Comparison of ENCODE assay signal across 8 cellular contexts in genomic region chr2:240560084-240560479, GRCh38. TPM values are rescaled to one million over a fixed set of nuclear protein-coding genes. Genes with fewer than 3 reads are reported as not detected.
DNase-seq lines count a peak whose midpoint lies in the region; ATAC-seq lines count a peak whose summit lies in the region.

A gene with protein sequence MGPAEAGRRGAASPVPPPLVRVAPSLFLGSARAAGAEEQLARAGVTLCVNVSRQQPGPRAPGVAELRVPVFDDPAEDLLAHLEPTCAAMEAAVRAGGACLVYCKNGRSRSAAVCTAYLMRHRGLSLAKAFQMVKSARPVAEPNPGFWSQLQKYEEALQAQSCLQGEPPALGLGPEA (plus strand): TSS chr2:240560357. CDS start chr2:240560685, 328 bp downstream.

- H2BK12ac ChIP-seq in mesenchymal stem cell (ENCODE audit: low read length in 2 of 2) = peak within 1 kb of the TSS in 1 of 2 experiments; percentile 75

- H2AK5ac ChIP-seq in mesenchymal stem cell (ENCODE audit: low read length, severe bottlenecking) = no peak within 1 kb of the TSS

- H2BK15ac ChIP-seq in mesenchymal stem cell (ENCODE audit: low read depth, poor library complexity, severe bottlenecking) = peak within 1 kb of the TSS; percentile 84

- peak within 1 kb of the TSS in 1 of 2 experiments; percentile 94 for H3K23ac ChIP-seq in mesenchymal stem cell (ENCODE audit: low read length in 2 of 2)

- H3K27ac Mint-ChIP-seq in CD4-positive, CD25-positive, alpha-beta regulatory T cell = peak within 1 kb of the TSS; percentile 84 to 95 (median 94)
- H3K27ac Mint-ChIP-seq in activated CD8-positive, alpha-beta T cell treated with anti-CD3 and anti-CD28 coated beads, Interleukin-2, amount 10 ng/mL, durations not matched to agents 7 days and 5 days = peak within 1 kb of the TSS; percentile 81

- peaks cover 45% of the 10 kb centered on the region for H3K79me1 ChIP-seq in mesenchymal stem cell (replicated peaks; ENCODE audit: low read length, poor library complexity, severe bottlenecking)

- peak; percentile 85 to 91 (median 90) for DNase-seq in CD4-positive, CD25-positive, alpha-beta regulatory T cell
- DNase-seq in NCI-H82 (lab: John Stamatoyannopoulos, UW) (peak; percentile 92), mesenchymal stem cell (peak; percentile 90)
- DNase-seq in activated CD8-positive, alpha-beta T cell treated with anti-CD3 and anti-CD28 coated beads, Interleukin-2, amount 10 ng/mL, durations not matched to agents 7 days and 5 days = peak; percentile 90
- peak; percentile 84 to 85 (median 85) for DNase-seq in effector memory CD4-positive, alpha-beta T cell
- DNase-seq in stimulated activated CD8-positive, alpha-beta memory T cell treated with anti-CD3 and anti-CD28 coated beads, Interleukin-15, amount 100 ng/mL, for 1 hour (ENCODE audit: low read depth) = peak; percentile 75

- peak within 1 kb of the TSS; percentile 92 for H2BK5ac ChIP-seq in mesenchymal stem cell (ENCODE audit: low read depth, low read length, poor library complexity, severe bottlenecking)

- POLR2A ChIA-PET in activated CD8-positive, alpha-beta T cell treated with anti-CD3 and anti-CD28 coated beads, Interleukin-2, amount 10 ng/mL, durations not matched to agents 7 days and 5 days (lab: Charles Lee) = interaction anchor here (0.9 to 3.9 kb wide), 4 partner anchors 20 to 755 kb away, joined by 4 to 37 read pairs (median 8); partner anchors contain the start of gene CAPN10

- H3K4me1 Mint-ChIP-seq in CD4-positive, CD25-positive, alpha-beta regulatory T cell = peaks cover 28 to 76% (median 59%) of the 10 kb centered on the region in 4 donors
- peaks cover 71% of the 10 kb centered on the region for H3K4me1 Mint-ChIP-seq in activated CD8-positive, alpha-beta T cell treated with anti-CD3 and anti-CD28 coated beads, Interleukin-2, amount 10 ng/mL, durations not matched to agents 7 days and 5 days (ENCODE audit: low read depth)

- H2AFZ ChIP-seq in mesenchymal stem cell (ENCODE audit: low read depth, low read length) = peak within 1 kb of the TSS; percentile 55

- peak within 1 kb of the TSS; percentile 91 for H3K4me2 ChIP-seq in mesenchymal stem cell (ENCODE audit: low read length, poor library complexity, severe bottlenecking)

- H3K9me3 ChIP-seq in CD4-positive, CD25-positive, alpha-beta regulatory T cell (ENCODE audit: control insufficient read depth in 2 of 2, low read length in 2 of 2) = no peaks in the 10 kb centered on the region
- no peaks in the 10 kb centered on the region for H3K9me3 ChIP-seq in effector memory CD4-positive, alpha-beta T cell (ENCODE audit: control insufficient read depth, low read length)
- H3K9me3 ChIP-seq in mesenchymal stem cell (ENCODE audit: control insufficient read depth, low read length) = no peaks in the 10 kb centered on the region

- H3K27me3 ChIP-seq in CD4-positive, CD25-positive, alpha-beta regulatory T cell (ENCODE audit: control insufficient read depth, insufficient read depth, low read length) = no peaks in the 10 kb centered on the region
- no peaks in the 10 kb centered on the region for H3K27me3 ChIP-seq in effector memory CD4-positive, alpha-beta T cell (replicated peaks; ENCODE audit: control insufficient read depth, insufficient read depth, low read length, poor library complexity, severe bottlenecking)
- H3K27me3 ChIP-seq in mesenchymal stem cell (ENCODE audit: control insufficient read depth in 1 of 2, insufficient read depth in 1 of 2, low read length in 2 of 2) = no peaks in the 10 kb centered on the region

- peak within 1 kb of the TSS; percentile 89 for H4K91ac ChIP-seq in mesenchymal stem cell (ENCODE audit: low read length)

- ATAC-seq in CD4-positive, CD25-positive, alpha-beta regulatory T cell (ENCODE audit: low read depth in 2 of 2) = peak; percentile 63 to 68
- ATAC-seq in GM19324 (IDR thresholded peaks at IDR 0.05; ENCODE audit: low FRiP score, unreplicated experiment) (peak; percentile 60), HG03442 (IDR thresholded peaks at IDR 0.05; ENCODE audit: unreplicated experiment) (peak; percentile 58)
- peak; percentile 65 for ATAC-seq in activated CD8-positive, alpha-beta T cell treated with anti-CD3 and anti-CD28 coated beads, Interleukin-2, amount 10 ng/mL, durations not matched to agents 7 days and 5 days

- peaks cover 77% of the 10 kb centered on the region for H3K4me1 ChIP-seq in CD4-positive, CD25-positive, alpha-beta regulatory T cell (ENCODE audit: control insufficient read depth, insufficient read depth, low read length, poor library complexity, severe bottlenecking)
- peaks cover 65% of the 10 kb centered on the region for H3K4me1 ChIP-seq in effector memory CD4-positive, alpha-beta T cell (ENCODE audit: control insufficient read depth, insufficient read depth, low read length, poor library complexity, severe bottlenecking)
- peaks cover 33% of the 10 kb centered on the region for H3K4me1 ChIP-seq in mesenchymal stem cell (ENCODE audit: control insufficient read depth, insufficient read depth, low read depth, low read length)

- peak within 1 kb of the TSS; percentile 88 for H2BK120ac ChIP-seq in mesenchymal stem cell (ENCODE audit: low read depth, low read length)

- H3K14ac ChIP-seq in mesenchymal stem cell (ENCODE audit: low read length in 2 of 2) = peak within 1 kb of the TSS; percentile 68 to 98

- H3K27ac ChIP-seq in CD4-positive, CD25-positive, alpha-beta regulatory T cell (ENCODE audit: insufficient read depth, low read length, poor library complexity, severe bottlenecking) = peak within 1 kb of the TSS; percentile 95
- peak within 1 kb of the TSS; percentile 95 for H3K27ac ChIP-seq in effector memory CD4-positive, alpha-beta T cell (ENCODE audit: insufficient read depth, low read length, poor library complexity, severe bottlenecking)
- peak within 1 kb of the TSS; percentile 91 for H3K27ac ChIP-seq in mesenchymal stem cell (ENCODE audit: low read length, poor library complexity, severe bottlenecking)

- 1% methylated on average over 23 of the region's 39 CpGs for WGBS in mesenchymal stem cell

- peaks cover 4% of the 10 kb centered on the region for H3K27me3 Mint-ChIP-seq in CD4-positive, CD25-positive, alpha-beta regulatory T cell
- H3K27me3 Mint-ChIP-seq in activated CD8-positive, alpha-beta T cell treated with anti-CD3 and anti-CD28 coated beads, Interleukin-2, amount 10 ng/mL, durations not matched to agents 7 days and 5 days (ENCODE audit: low read depth) = no peaks in the 10 kb centered on the region

- H3K9ac ChIP-seq in mesenchymal stem cell (ENCODE audit: low read length) = peak within 1 kb of the TSS; percentile 92

- CTCF ChIA-PET in activated CD8-positive, alpha-beta T cell treated with anti-CD3 and anti-CD28 coated beads, Interleukin-2, amount 10 ng/mL, durations not matched to agents 7 days and 5 days (lab: Charles Lee) = interaction anchor here (1.0 to 7.8 kb wide), 5 partner anchors 9 to 281 kb away, joined by 3 to 119 read pairs (median 4); partner anchors contain the start of genes CAPN10 and RNPEPL1

- peaks cover 15% of the 10 kb centered on the region for H3K36me3 Mint-ChIP-seq in CD4-positive, CD25-positive, alpha-beta regulatory T cell
- peaks cover 64% of the 10 kb centered on the region for H3K36me3 Mint-ChIP-seq in activated CD8-positive, alpha-beta T cell treated with anti-CD3 and anti-CD28 coated beads, Interleukin-2, amount 10 ng/mL, durations not matched to agents 7 days and 5 days (ENCODE audit: low read depth)

- H3K4me3 ChIP-seq in CD4-positive, CD25-positive, alpha-beta regulatory T cell (ENCODE audit: low read depth, low read length) = peak within 1 kb of the TSS; percentile 90
- peak within 1 kb of the TSS; percentile 72 for H3K4me3 ChIP-seq in effector memory CD4-positive, alpha-beta T cell (ENCODE audit: insufficient read depth, low read depth, low read length, poor library complexity, severe bottlenecking)
- H3K4me3 ChIP-seq in mesenchymal stem cell (ENCODE audit: insufficient read depth in 1 of 2, low read depth in 1 of 2, low read length in 2 of 2) = peak within 1 kb of the TSS; percentile 79 to 86

- H3K36me3 ChIP-seq in CD4-positive, CD25-positive, alpha-beta regulatory T cell (ENCODE audit: control insufficient read depth, insufficient read depth, low read length) = no peaks in the 10 kb centered on the region
- H3K36me3 ChIP-seq in effector memory CD4-positive, alpha-beta T cell (ENCODE audit: control insufficient read depth, insufficient read depth, low read length) = peaks cover 5% of the 10 kb centered on the region
- H3K36me3 ChIP-seq in mesenchymal stem cell (ENCODE audit: control insufficient read depth in 1 of 2, insufficient read depth in 2 of 2, low read depth in 1 of 2, low read length in 2 of 2) = peaks cover 20% of the 10 kb centered on the region in 2 experiments

- no peaks in the 10 kb centered on the region for H3K9me3 Mint-ChIP-seq in CD4-positive, CD25-positive, alpha-beta regulatory T cell
- no peaks in the 10 kb centered on the region for H3K9me3 Mint-ChIP-seq in activated CD8-positive, alpha-beta T cell treated with anti-CD3 and anti-CD28 coated beads, Interleukin-2, amount 10 ng/mL, durations not matched to agents 7 days and 5 days (ENCODE audit: insufficient read depth)

- peak within 1 kb of the TSS; percentile 97 to 98 for H3K18ac ChIP-seq in mesenchymal stem cell (ENCODE audit: low read depth in 1 of 2, low read length in 2 of 2)

- peak within 1 kb of the TSS; percentile 94 for H4K8ac ChIP-seq in mesenchymal stem cell (ENCODE audit: low read length)

- peak within 1 kb of the TSS; percentile 89 to 98 (median 94) for H3K4me3 Mint-ChIP-seq in CD4-positive, CD25-positive, alpha-beta regulatory T cell
- H3K4me3 Mint-ChIP-seq in activated CD8-positive, alpha-beta T cell treated with anti-CD3 and anti-CD28 coated beads, Interleukin-2, amount 10 ng/mL, durations not matched to agents 7 days and 5 days = peak within 1 kb of the TSS; percentile 85

- H3K4ac ChIP-seq in mesenchymal stem cell (ENCODE audit: low read depth in 1 of 2, low read length in 2 of 2) = peak within 1 kb of the TSS; percentile 86 to 96

RNA-seq across cellular contexts. Expression of the gene that starts here (rescaled TPM):
- 8.3 TPM for total RNA-seq in CD4-positive, CD25-positive, alpha-beta regulatory T cell
- polyA plus RNA-seq in CD4-positive, CD25-positive, alpha-beta regulatory T cell = 10 to 100 TPM; 14.9 to 27.2 (median 18.1) TPM
- total RNA-seq in activated CD8-positive, alpha-beta T cell treated with anti-CD3 and anti-CD28 coated beads, Interleukin-2, amount 10 ng/mL, durations not matched to agents 7 days and 5 days = 1 to 10 TPM; 6.8 to 8.1 TPM
- polyA plus RNA-seq in mesenchymal stem cell (2013, experiment 1 of 2) = 3.5 TPM
- 4.1 TPM for polyA plus RNA-seq in mesenchymal stem cell (2013, experiment 2 of 2)

Comparison
In these comparisons a context has a peak if more than half of its experiments do, and no peak if none do; other contexts are left out.
1. Peak in every context shown above with its lines: DNase-seq, ATAC-seq, H3K4me3 ChIP-seq and H3K27ac ChIP-seq.